In genomic region chr2:218264773-218265601, GRCh38 we compare ENCODE assay signal across 15 cellular contexts. TPM values are rescaled to one million over a fixed set of nuclear protein-coding genes. Genes with fewer than 3 reads are reported as not detected.
DNase-seq lines count a peak whose midpoint lies in the region; TF ChIP-seq lines count a peak whose summit lies in the region.
"Had no signal": no experiment of that assay in that cellular context is flagged by ENCODE, and none has a peak within 500 bp of the region (broad histone marks: within the 10 kb centered on the region; RNA-seq: fewer than 3 reads in every experiment).

No MANE protein-coding gene starts in this region.

- TF ChIP-seq CTCF in endothelial cell (IDR thresholded peaks at IDR 0.05; ENCODE audit: unreplicated experiment) (no peak), esophagus squamous epithelium (IDR thresholded peaks at IDR 0.05) (no peak)

- H3K27me3 Mint-ChIP-seq in endothelial cell (ENCODE audit: unreplicated experiment) = peaks cover 10% of the 10 kb centered on the region
- H3K27me3 Mint-ChIP-seq: activated CD4-positive, alpha-beta T cell treated with anti-CD3 and anti-CD28 coated beads, Interleukin-2, amount 10 ng/mL, durations not matched to agents 24 days and 14 days; B cell had no signal

- H3K9me3 ChIP-seq in SJSA1 (replicated peaks) (no peaks in the 10 kb centered on the region), esophagus squamous epithelium (no peaks in the 10 kb centered on the region)

- 81% methylated on average over 4 to 6 of the region's 22 CpGs for WGBS in esophagus squamous epithelium, 2 donors

- no peak overlapping the region for H3K4me3 ChIP-seq in SJSA1
- no peak overlapping the region for H3K4me3 ChIP-seq in esophagus squamous epithelium

- no peak for DNase-seq in SJSA1 (ENCODE audit: low read depth in 1 of 2, low spot score in 2 of 2)
- DNase-seq in endothelial cell (ENCODE audit: low spot score) = no peak
- DNase-seq in posterior vena cava (ENCODE audit: low spot score) = peak; percentile 76
- no peak for DNase-seq in esophagus squamous epithelium (lab: John Stamatoyannopoulos, UW)
- no peak for DNase-seq in head of caudate nucleus
- DNase-seq in AG20443 (ENCODE audit: low spot score) = no peak
- DNase-seq: DMS79 treated with DMSO at 0.1 percent for 48 hours; effector CD4-positive, alpha-beta T cell; foreskin keratinocyte; NCI-H1694 treated with DMSO at 0.1 percent for 48 hours; retina; stimulated activated naive CD8-positive, alpha-beta T cell treated with anti-CD3 and anti-CD28 coated beads, Interleukin-15, Interleukin-2, amounts not matched to agents 100 U/mL and 50 U/mL, for 24 hours; T-helper 2 cell had no signal

- H3K9me3 Mint-ChIP-seq in endothelial cell (ENCODE audit: unreplicated experiment) = no peaks in the 10 kb centered on the region
- H3K9me3 Mint-ChIP-seq: activated CD4-positive, alpha-beta T cell treated with anti-CD3 and anti-CD28 coated beads, Interleukin-2, amount 10 ng/mL, durations not matched to agents 24 days and 14 days had no signal

- peaks cover 25% of the 10 kb centered on the region for H3K36me3 Mint-ChIP-seq in endothelial cell (ENCODE audit: low read depth, unreplicated experiment)

- peaks cover 71% of the 10 kb centered on the region for H3K36me3 ChIP-seq in SJSA1
- peaks cover 33 to 63% (median 34%) of the 10 kb centered on the region in 3 donors for H3K36me3 ChIP-seq in esophagus squamous epithelium

- H3K27ac Mint-ChIP-seq in endothelial cell (ENCODE audit: unreplicated experiment) = no peak overlapping the region
- H3K27ac Mint-ChIP-seq: B cell had no signal

- TF ChIP-seq POLR2A in esophagus squamous epithelium (IDR thresholded peaks at IDR 0.05) = no peak

- peak overlapping the region; percentile 44 for H3K4me3 Mint-ChIP-seq in endothelial cell (ENCODE audit: unreplicated experiment)
- H3K4me3 Mint-ChIP-seq: B cell had no signal

- intact Hi-C loops in posterior vena cava (cut with DNase I) = no loop called here
- intact Hi-C loops in esophagus squamous epithelium (cut with DNase I) = no loop called here
- intact Hi-C loops in head of caudate nucleus (cut with DNase I) = no loop called here

- H3K4me1 Mint-ChIP-seq in endothelial cell (ENCODE audit: unreplicated experiment) = peaks cover 21% of the 10 kb centered on the region

- H3K27me3 ChIP-seq in SJSA1 (replicated peaks) (no peaks in the 10 kb centered on the region), esophagus squamous epithelium (no peaks in the 10 kb centered on the region)
- H3K27me3 ChIP-seq: foreskin keratinocyte had no signal

- H3K27ac ChIP-seq in SJSA1 = peak overlapping the region; percentile 87
- no peak overlapping the region for H3K27ac ChIP-seq in esophagus squamous epithelium
- H3K27ac ChIP-seq: foreskin keratinocyte had no signal

- H3K4me1 ChIP-seq in SJSA1 (replicated peaks) = peaks cover 52% of the 10 kb centered on the region
- peaks cover 18 to 73% (median 28%) of the 10 kb centered on the region in 3 donors for H3K4me1 ChIP-seq in esophagus squamous epithelium
- H3K4me1 ChIP-seq: foreskin keratinocyte had no signal

RNA-seq across cellular contexts. Expression of gene GPBAR1, which starts 4.2 kb away (rescaled TPM):
- total RNA-seq in SJSA1 (2014; rRNA removed; shearing (Covaris generic)) = 0.89 TPM in 1 of 2 replicates, not detected in the other
- total RNA-seq in endothelial cell (ENCODE audit: unreplicated experiment) (0.77 TPM), posterior vena cava (1 to 10 TPM; 1.2 to 4.2 TPM), esophagus squamous epithelium (1 to 10 TPM in 1 of 4 donors, under 1 TPM in 2, not detected in 1; 0.26 to 1.3 (median 0.31) TPM)

RNA-seq across cellular contexts. Expression of gene AAMP, which starts 5.0 kb away (rescaled TPM):
- 184 and 231 TPM in 2 replicates for total RNA-seq in SJSA1 (2014; rRNA removed; shearing (Covaris generic))
- total RNA-seq in endothelial cell (ENCODE audit: unreplicated experiment) (67.6 TPM), posterior vena cava (10 to 100 TPM; 43.3 to 45.0 TPM), esophagus squamous epithelium (100 to 1,000 TPM in 3 of 4 donors, 10 to 100 TPM in 1; 97.9 to 136 (median 118) TPM)

RNA-seq across cellular contexts. Expression of gene PNKD, which starts 5.3 kb away (rescaled TPM):
- total RNA-seq in SJSA1 (2014; rRNA removed; shearing (Covaris generic)) = 57.7 and 63.2 TPM in 2 replicates
- total RNA-seq in endothelial cell (ENCODE audit: unreplicated experiment) (31.7 TPM), posterior vena cava (10 to 100 TPM; 29.8 to 45.3 TPM), esophagus squamous epithelium (10 to 100 TPM; 19.7 to 34.3 (median 28.0) TPM)

RNA-seq across cellular contexts. Expression of gene TMBIM1, which starts 27.3 kb away (rescaled TPM):
- 76.0 and 86.5 TPM in 2 replicates for total RNA-seq in SJSA1 (2014; rRNA removed; shearing (Covaris generic))
- total RNA-seq in endothelial cell (ENCODE audit: unreplicated experiment) = 78.5 TPM
- 100 to 1,000 TPM; 191 to 195 TPM for total RNA-seq in posterior vena cava
- total RNA-seq in esophagus squamous epithelium = 100 to 1,000 TPM; 238 to 342 (median 275) TPM

RNA-seq across cellular contexts. Expression of gene ARPC2, which starts 48.0 kb away (rescaled TPM):
- 490 and 702 TPM in 2 replicates for total RNA-seq in SJSA1 (2014; rRNA removed; shearing (Covaris generic))
- total RNA-seq in endothelial cell (ENCODE audit: unreplicated experiment) (468 TPM), posterior vena cava (100 to 1,000 TPM; 258 to 291 TPM), esophagus squamous epithelium (100 to 1,000 TPM; 465 to 690 (median 542) TPM)
